1 cellular context compared by ENCODE assay signal in genomic region chr19:56393119-56394012, GRCh38.
A peak's percentile ranks its signal among the peaks of the same experiment; 100 is the strongest.
TF ChIP-seq lines count a peak whose summit lies in the region.

Gene ZNF582, minus strand, starts transcription at chr19:56393534. Its CDS starts 1,782 bp downstream, at chr19:56391752.

TF ChIP-seq in GM12878, 131 proteins besides CTCF, POLR2A, EP300 and RAD21 (continued from another document):
- TF ChIP-seq, protein P1, sequence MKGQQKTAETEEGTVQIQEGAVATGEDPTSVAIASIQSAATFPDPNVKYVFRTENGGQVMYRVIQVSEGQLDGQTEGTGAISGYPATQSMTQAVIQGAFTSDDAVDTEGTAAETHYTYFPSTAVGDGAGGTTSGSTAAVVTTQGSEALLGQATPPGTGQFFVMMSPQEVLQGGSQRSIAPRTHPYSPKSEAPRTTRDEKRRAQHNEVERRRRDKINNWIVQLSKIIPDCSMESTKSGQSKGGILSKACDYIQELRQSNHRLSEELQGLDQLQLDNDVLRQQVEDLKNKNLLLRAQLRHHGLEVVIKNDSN (IDR thresholded peaks at IDR 0.05; ENCODE audit: borderline replicate concordance, extremely low read length, insufficient read depth, low read depth, low read length), result no peak
- TF ChIP-seq ZNF622 (IDR thresholded peaks at IDR 0.05), result no peak
- TF ChIP-seq HDGF (IDR thresholded peaks at IDR 0.05), result no peak
- no peak for TF ChIP-seq MTA3 (IDR thresholded peaks at IDR 0.05; ENCODE audit: borderline replicate concordance, low read length)
- no peak for TF ChIP-seq SREBF2 (IDR thresholded peaks at IDR 0.05; ENCODE audit: low read length)
- TF ChIP-seq FOXM1 (IDR thresholded peaks at IDR 0.05; ENCODE audit: low read depth, low read length), result no peak
- peak; percentile 90 for TF ChIP-seq STAT1 (conservative IDR thresholded peaks at IDR 0.05)
- no peak for TF ChIP-seq ATF2 (IDR thresholded peaks at IDR 0.05; ENCODE audit: low read length)
- no peak for TF ChIP-seq SRF (IDR thresholded peaks at IDR 0.05; ENCODE audit: low read depth in 2 of 2, low read length in 2 of 2)
- no peak for TF ChIP-seq ZBTB4 (CRISPR knock-in tag; IDR thresholded peaks at IDR 0.05)
- no peak; the same call in 1 of the 2 replicates for TF ChIP-seq RB1 (IDR thresholded peaks at IDR 0.05; ENCODE audit: borderline replicate concordance)
- TF ChIP-seq MAX (IDR thresholded peaks at IDR 0.05; ENCODE audit: low read depth, low read length), result no peak
- TF ChIP-seq TCF12 (IDR thresholded peaks at IDR 0.05; ENCODE audit: low read depth, low read length), result 0 out of 2 replicates have a peak, but pooled peaks have one; percentile 32
- TF ChIP-seq TCF7 (IDR thresholded peaks at IDR 0.05; ENCODE audit: borderline replicate concordance), result no peak
- TF ChIP-seq ZNF217 (IDR thresholded peaks at IDR 0.05), result peak; percentile 78
- no peak for TF ChIP-seq CUX1 (IDR thresholded peaks at IDR 0.05; ENCODE audit: insufficient replicate concordance, low read depth, low read length)
- peak; percentile 11; the same call in 1 of the 2 replicates for TF ChIP-seq CBFB (IDR thresholded peaks at IDR 0.05; ENCODE audit: low read depth)
- TF ChIP-seq BRCA1 (IDR thresholded peaks at IDR 0.05; ENCODE audit: low read depth, low read length), result peak; percentile 84
- peak; percentile 47 for TF ChIP-seq NRF1 (conservative IDR thresholded peaks at IDR 0.05; ENCODE audit: low read depth, low read length)
- no peak for TF ChIP-seq SUPT20H (IDR thresholded peaks at IDR 0.05; ENCODE audit: borderline replicate concordance, control insufficient read depth, low read depth, low read length)
- TF ChIP-seq SMAD1 (IDR thresholded peaks at IDR 0.05; ENCODE audit: low read depth, partially characterized antibody), result no peak
- no peak for TF ChIP-seq RELB (IDR thresholded peaks at IDR 0.05; ENCODE audit: low read depth)
- TF ChIP-seq, protein P2, sequence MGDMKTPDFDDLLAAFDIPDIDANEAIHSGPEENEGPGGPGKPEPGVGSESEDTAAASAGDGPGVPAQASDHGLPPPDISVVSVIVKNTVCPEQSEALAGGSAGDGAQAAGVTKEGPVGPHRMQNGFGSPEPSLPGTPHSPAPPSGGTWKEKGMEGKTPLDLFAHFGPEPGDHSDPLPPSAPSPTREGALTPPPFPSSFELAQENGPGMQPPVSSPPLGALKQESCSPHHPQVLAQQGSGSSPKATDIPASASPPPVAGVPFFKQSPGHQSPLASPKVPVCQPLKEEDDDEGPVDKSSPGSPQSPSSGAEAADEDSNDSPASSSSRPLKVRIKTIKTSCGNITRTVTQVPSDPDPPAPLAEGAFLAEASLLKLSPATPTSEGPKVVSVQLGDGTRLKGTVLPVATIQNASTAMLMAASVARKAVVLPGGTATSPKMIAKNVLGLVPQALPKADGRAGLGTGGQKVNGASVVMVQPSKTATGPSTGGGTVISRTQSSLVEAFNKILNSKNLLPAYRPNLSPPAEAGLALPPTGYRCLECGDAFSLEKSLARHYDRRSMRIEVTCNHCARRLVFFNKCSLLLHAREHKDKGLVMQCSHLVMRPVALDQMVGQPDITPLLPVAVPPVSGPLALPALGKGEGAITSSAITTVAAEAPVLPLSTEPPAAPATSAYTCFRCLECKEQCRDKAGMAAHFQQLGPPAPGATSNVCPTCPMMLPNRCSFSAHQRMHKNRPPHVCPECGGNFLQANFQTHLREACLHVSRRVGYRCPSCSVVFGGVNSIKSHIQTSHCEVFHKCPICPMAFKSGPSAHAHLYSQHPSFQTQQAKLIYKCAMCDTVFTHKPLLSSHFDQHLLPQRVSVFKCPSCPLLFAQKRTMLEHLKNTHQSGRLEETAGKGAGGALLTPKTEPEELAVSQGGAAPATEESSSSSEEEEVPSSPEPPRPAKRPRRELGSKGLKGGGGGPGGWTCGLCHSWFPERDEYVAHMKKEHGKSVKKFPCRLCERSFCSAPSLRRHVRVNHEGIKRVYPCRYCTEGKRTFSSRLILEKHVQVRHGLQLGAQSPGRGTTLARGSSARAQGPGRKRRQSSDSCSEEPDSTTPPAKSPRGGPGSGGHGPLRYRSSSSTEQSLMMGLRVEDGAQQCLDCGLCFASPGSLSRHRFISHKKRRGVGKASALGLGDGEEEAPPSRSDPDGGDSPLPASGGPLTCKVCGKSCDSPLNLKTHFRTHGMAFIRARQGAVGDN (IDR thresholded peaks at IDR 0.05), result 0 out of 2 replicates have a peak, but pooled peaks have one; percentile 37
- TF ChIP-seq JUNB (IDR thresholded peaks at IDR 0.05), result no peak
- no peak for TF ChIP-seq EZH2 (IDR thresholded peaks at IDR 0.05; ENCODE audit: borderline replicate concordance, control insufficient read depth, low read depth, low read length)
- no peak for TF ChIP-seq SMC3 (IDR thresholded peaks at IDR 0.05; ENCODE audit: borderline replicate concordance, low read length)
- TF ChIP-seq GATAD2B (conservative IDR thresholded peaks at IDR 0.05; ENCODE audit: low read depth), result no peak
- no peak for TF ChIP-seq RBBP5 (conservative IDR thresholded peaks at IDR 0.05)
- TF ChIP-seq IRF3 (IDR thresholded peaks at IDR 0.05), result no peak
- no peak for TF ChIP-seq NFIC (IDR thresholded peaks at IDR 0.05; ENCODE audit: low read depth, low read length)
- TF ChIP-seq ESRRA (IDR thresholded peaks at IDR 0.05; ENCODE audit: low read length), result 0 out of 2 replicates have a peak, but pooled peaks have one; percentile 36
- no peak for TF ChIP-seq CHD1 (IDR thresholded peaks at IDR 0.05; ENCODE audit: low read depth, low read length)
- TF ChIP-seq, protein P3, sequence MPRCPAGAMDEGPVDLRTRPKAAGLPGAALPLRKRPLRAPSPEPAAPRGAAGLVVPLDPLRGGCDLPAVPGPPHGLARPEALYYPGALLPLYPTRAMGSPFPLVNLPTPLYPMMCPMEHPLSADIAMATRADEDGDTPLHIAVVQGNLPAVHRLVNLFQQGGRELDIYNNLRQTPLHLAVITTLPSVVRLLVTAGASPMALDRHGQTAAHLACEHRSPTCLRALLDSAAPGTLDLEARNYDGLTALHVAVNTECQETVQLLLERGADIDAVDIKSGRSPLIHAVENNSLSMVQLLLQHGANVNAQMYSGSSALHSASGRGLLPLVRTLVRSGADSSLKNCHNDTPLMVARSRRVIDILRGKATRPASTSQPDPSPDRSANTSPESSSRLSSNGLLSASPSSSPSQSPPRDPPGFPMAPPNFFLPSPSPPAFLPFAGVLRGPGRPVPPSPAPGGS (IDR thresholded peaks at IDR 0.05; ENCODE audit: borderline replicate concordance, insufficient read depth, low read depth, low read length, poor library complexity, severe bottlenecking), result no peak
- TF ChIP-seq, protein P4, sequence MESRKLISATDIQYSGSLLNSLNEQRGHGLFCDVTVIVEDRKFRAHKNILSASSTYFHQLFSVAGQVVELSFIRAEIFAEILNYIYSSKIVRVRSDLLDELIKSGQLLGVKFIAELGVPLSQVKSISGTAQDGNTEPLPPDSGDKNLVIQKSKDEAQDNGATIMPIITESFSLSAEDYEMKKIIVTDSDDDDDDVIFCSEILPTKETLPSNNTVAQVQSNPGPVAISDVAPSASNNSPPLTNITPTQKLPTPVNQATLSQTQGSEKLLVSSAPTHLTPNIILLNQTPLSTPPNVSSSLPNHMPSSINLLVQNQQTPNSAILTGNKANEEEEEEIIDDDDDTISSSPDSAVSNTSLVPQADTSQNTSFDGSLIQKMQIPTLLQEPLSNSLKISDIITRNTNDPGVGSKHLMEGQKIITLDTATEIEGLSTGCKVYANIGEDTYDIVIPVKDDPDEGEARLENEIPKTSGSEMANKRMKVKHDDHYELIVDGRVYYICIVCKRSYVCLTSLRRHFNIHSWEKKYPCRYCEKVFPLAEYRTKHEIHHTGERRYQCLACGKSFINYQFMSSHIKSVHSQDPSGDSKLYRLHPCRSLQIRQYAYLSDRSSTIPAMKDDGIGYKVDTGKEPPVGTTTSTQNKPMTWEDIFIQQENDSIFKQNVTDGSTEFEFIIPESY (IDR thresholded peaks at IDR 0.05), result no peak
- no peak; the same call in 2 of the 3 replicates for TF ChIP-seq POU2F2 (IDR thresholded peaks at IDR 0.05; ENCODE audit: borderline replicate concordance, low read depth, low read length)
- no peak for TF ChIP-seq IRF4 (IDR thresholded peaks at IDR 0.05; ENCODE audit: low read depth, low read length)
- TF ChIP-seq ATF7 (IDR thresholded peaks at IDR 0.05; ENCODE audit: low read depth), result no peak
- TF ChIP-seq IKZF2 (IDR thresholded peaks at IDR 0.05), result no peak
- no peak for TF ChIP-seq SUZ12 (IDR thresholded peaks at IDR 0.05; ENCODE audit: unreplicated experiment)
TF ChIP-seq in GM12878: peak in this region for 32.
